ENCODE assay signal across 21 cellular contexts in genomic region chr9:113935677-113936380, GRCh38. TPM values are rescaled to one million over a fixed set of nuclear protein-coding genes. Genes with fewer than 3 reads are reported as not detected.
DNase-seq lines count a peak whose midpoint lies in the region; ATAC-seq, FAIRE-seq and TF ChIP-seq lines count a peak whose summit lies in the region.
"Had no signal": no experiment of that assay in that cellular context is flagged by ENCODE, and none has a peak within 500 bp of the region (broad histone marks: within the 10 kb centered on the region; RNA-seq: fewer than 3 reads in every experiment).

No MANE protein-coding gene starts in this region.

- no peaks in the 10 kb centered on the region for H3K4me1 ChIP-seq in astrocyte (ENCODE audit: insufficient read depth, low read length)
- peaks cover 0 to 5% (median 0%) of the 10 kb centered on the region in 4 donors for H3K4me1 ChIP-seq in stomach
- no peaks in the 10 kb centered on the region for H3K4me1 ChIP-seq in right lobe of liver

- no peaks in the 10 kb centered on the region for H3K9me3 Mint-ChIP-seq in astrocyte (ENCODE audit: unreplicated experiment)

- WGBS in lower leg skin, 2 donors = 97% methylated on average over 10 of the region's 10 CpGs
- 90 to 92% (median 91%) methylated on average over 10 of the region's 10 CpGs for WGBS in stomach, 5 donors
- WGBS in right lobe of liver (ENCODE audit: insufficient coverage, low coverage, low lambda C conversion rate, missing lambda C conversion rate) = 98% methylated on average over 5 of the region's 10 CpGs

- peak overlapping the region; percentile 21 for H3K4me3 Mint-ChIP-seq in astrocyte (ENCODE audit: unreplicated experiment)
- H3K4me3 Mint-ChIP-seq: CD8-positive, alpha-beta T cell; IgD-negative memory B cell had no signal

- H3K27me3 ChIP-seq in astrocyte (ENCODE audit: insufficient read depth, low read length) (no peaks in the 10 kb centered on the region), stomach (no peaks in the 10 kb centered on the region), right lobe of liver (no peaks in the 10 kb centered on the region)

- no peak overlapping the region for H3K27ac Mint-ChIP-seq in astrocyte (ENCODE audit: unreplicated experiment)
- H3K27ac Mint-ChIP-seq: CD8-positive, alpha-beta T cell; IgD-negative memory B cell had no signal

- H3K4me3 ChIP-seq in astrocyte (ENCODE audit: insufficient read depth, low read depth, low read length) (no peak overlapping the region), lower leg skin (ENCODE audit: low read depth, poor library complexity, severe bottlenecking) (no peak overlapping the region), stomach (no peak overlapping the region), right lobe of liver (no peak overlapping the region)
- H3K4me3 ChIP-seq: HAP-1 had no signal

- no peaks in the 10 kb centered on the region for H3K36me3 ChIP-seq in astrocyte (ENCODE audit: insufficient read depth, low read length)
- H3K36me3 ChIP-seq in stomach = no peaks in the 10 kb centered on the region
- H3K36me3 ChIP-seq in right lobe of liver = no peaks in the 10 kb centered on the region
- H3K36me3 ChIP-seq: HAP-1 had no signal

- H3K27me3 Mint-ChIP-seq in astrocyte (ENCODE audit: low read depth, unreplicated experiment) = no peaks in the 10 kb centered on the region
- H3K27me3 Mint-ChIP-seq: IgD-negative memory B cell had no signal

- no peak overlapping the region for H3K9ac ChIP-seq in astrocyte (ENCODE audit: low read length)

- TF ChIP-seq CTCF in astrocyte (IDR thresholded peaks at IDR 0.05; ENCODE audit: insufficient read depth, low read depth, low read length) (no peak), lower leg skin (IDR thresholded peaks at IDR 0.05) (no peak), stomach (IDR thresholded peaks at IDR 0.05) (no peak), right lobe of liver (IDR thresholded peaks at IDR 0.05) (no peak)

- no peaks in the 10 kb centered on the region for H3K9me3 ChIP-seq in astrocyte (ENCODE audit: insufficient read depth, low read depth, low read length)
- H3K9me3 ChIP-seq in stomach = no peaks in the 10 kb centered on the region
- H3K9me3 ChIP-seq in right lobe of liver = no peaks in the 10 kb centered on the region
- H3K9me3 ChIP-seq: HAP-1 had no signal

- intact Hi-C loops in Right ventricle myocardium inferior (cut with DNase I) (no loop called here), left ventricle myocardium superior (cut with micrococcal nuclease) (no loop called here), lower leg skin (cut with DNase I; ENCODE audit: low total_unique reads) (no loop called here), stomach (cut with DNase I; ENCODE audit: low total_unique reads) (no loop called here), right lobe of liver (cut with DNase I) (no loop called here)

- peaks cover 79% of the 10 kb centered on the region for H3K79me2 ChIP-seq in astrocyte (ENCODE audit: insufficient read depth, low read length)

- no peak for TF ChIP-seq EP300 in stomach (IDR thresholded peaks at IDR 0.05)

- H2AFZ ChIP-seq in astrocyte (ENCODE audit: low read depth, low read length) = no peak overlapping the region

- no peak for TF ChIP-seq POLR2A in lower leg skin (IDR thresholded peaks at IDR 0.05)
- TF ChIP-seq POLR2A in stomach (IDR thresholded peaks at IDR 0.05) = no peak
- no peak for TF ChIP-seq POLR2A in right lobe of liver (IDR thresholded peaks at IDR 0.05)

- H3K27ac ChIP-seq in astrocyte (ENCODE audit: low read depth, low read length) (no peak overlapping the region), stomach (no peak overlapping the region), right lobe of liver (no peak overlapping the region)

- no peak overlapping the region for H3K4me2 ChIP-seq in astrocyte (ENCODE audit: low read length)

- peaks cover 68% of the 10 kb centered on the region for H4K20me1 ChIP-seq in astrocyte (ENCODE audit: insufficient read depth, low read length)

- no peak for FAIRE-seq in astrocyte (lab: Jason Lieb, UNC)
- FAIRE-seq: GM19239 had no signal

- no peak for DNase-seq in Right ventricle myocardium inferior (ENCODE audit: missing footprints)
- DNase-seq in left ventricle myocardium superior = no peak
- DNase-seq in astrocyte (ENCODE audit: low read depth) = no peak
- DNase-seq in lower leg skin (ENCODE audit: low spot score in 2 of 2) = peak; percentile 2 to 76
- DNase-seq in stomach = peak; percentile 14
- no peak for DNase-seq in middle frontal gyrus (ENCODE audit: extremely low spot score, low spot score)
- no peak for DNase-seq in right lobe of liver
- no peak for DNase-seq in NCI-H2171 (lab: John Stamatoyannopoulos, UW)
- DNase-seq: Calu3, GF-D8, Karpas-422, NCI-H1048, NCI-H1436 treated with DMSO at 0.1 percent for 48 hours, NCI-H2029, NCI-H446, NCI-H526 treated with DMSO at 0.1 percent for 48 hours had no signal

- H3K4me1 Mint-ChIP-seq in astrocyte (ENCODE audit: low read depth, unreplicated experiment) = peaks cover 4% of the 10 kb centered on the region
- H3K4me1 Mint-ChIP-seq: IgD-negative memory B cell had no signal

- H3K36me3 Mint-ChIP-seq in astrocyte (ENCODE audit: low read depth, unreplicated experiment) = peaks cover 3% of the 10 kb centered on the region
- H3K36me3 Mint-ChIP-seq: CD8-positive, alpha-beta T cell had no signal

- ATAC-seq in Right ventricle myocardium inferior = peak; percentile 24
- ATAC-seq in left ventricle myocardium superior = no peak
- no peak for ATAC-seq in right lobe of liver
- ATAC-seq: CD8-positive, alpha-beta T cell; Panc1 had no signal

RNA-seq across cellular contexts. Expression of gene ZNF618, which starts 59.7 kb away (rescaled TPM):
- 1.6 TPM for total RNA-seq in Right ventricle myocardium inferior
- total RNA-seq in left ventricle myocardium superior = 1.5 TPM
- 29.6 and 30.1 TPM in 2 replicates for total RNA-seq in astrocyte
- total RNA-seq in lower leg skin = 1 to 10 TPM; 1.1 to 4.1 (median 2.5) TPM
- total RNA-seq in stomach = 10 to 100 TPM in 3 of 5 donors, 1 to 10 TPM in 2; 2.3 to 19.8 (median 13.4) TPM
- polyA plus RNA-seq in stomach = 1 to 10 TPM; 1.2 to 3.0 (median 1.5) TPM
- total RNA-seq in right lobe of liver = 1 to 10 TPM; 2.9 to 7.9 (median 6.0) TPM

Comparison
In these comparisons a context has a peak if more than half of its experiments do, and no peak if none do; other contexts are left out.
1. DNase-seq: peak in lower leg skin (2 of 2) and stomach (single experiment); none in Right ventricle myocardium inferior (single experiment), left ventricle myocardium superior (single experiment), astrocyte (single experiment), middle frontal gyrus (single experiment), right lobe of liver (0 of 3) and NCI-H2171 (single experiment).